Comparison of ENCODE assay signal across 8 cellular contexts in genomic region chr19:54190503-54190941, GRCh38. TPM values are rescaled to one million over a fixed set of nuclear protein-coding genes. Genes with fewer than 3 reads are reported as not detected.
DNase-seq lines count a peak whose midpoint lies in the region; ATAC-seq, FAIRE-seq and TF ChIP-seq lines count a peak whose summit lies in the region.

No MANE protein-coding gene starts in this region.

- no peak for TF ChIP-seq RAD21 in HepG2 (CRISPR knock-in tag; IDR thresholded peaks at IDR 0.05)

- no TSS peak for BruUV-seq in HepG2 (replicated peaks; lab: Mats Ljungman, UMichigan)

- H3K4me1 ChIP-seq in BLaER1 treated with 17β-estradiol and CSF1 and Interleukin-3, amounts not matched to agents 10 nM and 100 nM, result peaks cover 37 to 60% (median 42%) of the 10 kb centered on the region in 10 experiments
- peaks cover 40% of the 10 kb centered on the region for H3K4me1 ChIP-seq in HepG2 (ENCODE audit: insufficient read depth, low read length)

- peak overlapping the region; percentile 99 for H3K27ac Mint-ChIP-seq in activated CD4-positive, alpha-beta memory T cell treated with anti-CD3 and anti-CD28 coated beads for 36 hours

- H3K9ac ChIP-seq in BLaER1 treated with 17β-estradiol and CSF1 and Interleukin-3, amounts not matched to agents 10 nM and 100 nM, result peak overlapping the region; percentile 86 to 95 (median 93)
- H3K9ac ChIP-seq in HepG2 (ENCODE audit: insufficient read depth, low read depth, low read length), result peak overlapping the region; percentile 92

- peak overlapping the region; percentile 83 to 97 (median 95) for H3K27ac ChIP-seq in BLaER1 treated with 17β-estradiol and CSF1 and Interleukin-3, amounts not matched to agents 10 nM and 100 nM
- H3K27ac ChIP-seq in HepG2 (ENCODE audit: extremely low read length, insufficient read depth, low read length), result peak overlapping the region; percentile 96

- in situ Hi-C loops in HepG2 (cut with HindIII; ENCODE audit: extremely low pct_ligation_motif_present, low pct_unique_long_range_greater_than_20kb), result no loop called here

- H3K4me3 ChIP-seq in BLaER1 treated with 17β-estradiol and CSF1 and Interleukin-3, amounts not matched to agents 10 nM and 100 nM, result peak overlapping the region; percentile 76 to 97 (median 82)
- peak overlapping the region; percentile 82 to 91 (median 88); a peak in 5 of 6 replicates for H3K4me3 ChIP-seq in HepG2 (replicated peaks in 1 of 3; ENCODE audit: insufficient read depth in 1 of 3, low read depth in 2 of 3, low read length in 3 of 3)

- peaks cover 12 to 40% (median 17%) of the 10 kb centered on the region in 11 experiments; a peak in 14 of 22 replicates for H4K20me1 ChIP-seq in BLaER1 treated with 17β-estradiol and CSF1 and Interleukin-3, amounts not matched to agents 10 nM and 100 nM
- H4K20me1 ChIP-seq in HepG2 (ENCODE audit: insufficient read depth, low read length), result no peaks in the 10 kb centered on the region

- peaks cover 31% of the 10 kb centered on the region for H3K4me1 Mint-ChIP-seq in activated CD4-positive, alpha-beta memory T cell treated with anti-CD3 and anti-CD28 coated beads for 36 hours (ENCODE audit: low read depth)

- WGBS in HepG2 (ENCODE audit: low lambda C conversion rate), result 1% methylated on average over 18 of the region's 51 CpGs

- H3K4me2 ChIP-seq in BLaER1 treated with 17β-estradiol and CSF1 and Interleukin-3, amounts not matched to agents 10 nM and 100 nM, result peak overlapping the region in 10 of 11 experiments; percentile 35 to 100 (median 93); a peak in 17 of 22 replicates
- peak overlapping the region; percentile 93 for H3K4me2 ChIP-seq in HepG2 (ENCODE audit: low read depth, low read length)

- DNase-seq in HK-2 (ENCODE audit: unreplicated experiment), result peak; percentile 99
- DNase-seq in NCI-H82 (lab: John Stamatoyannopoulos, UW), result peak; percentile 99
- peak; percentile 100 for DNase-seq in activated CD4-positive, alpha-beta memory T cell treated with anti-CD3 and anti-CD28 coated beads for 36 hours
- DNase-seq in dermis blood vessel endothelial cell, result peak; percentile 100
- peak; percentile 98 for DNase-seq in HepG2 (ENCODE audit: low spot score)
- DNase-seq in stimulated activated CD4-positive, alpha-beta T cell treated with anti-CD3 and anti-CD28 coated beads, Interleukin-2, amount 100 ng/mL, for 4 hours (ENCODE audit: low read depth), result peak; percentile 100

- no peaks in the 10 kb centered on the region for H3K27me3 ChIP-seq in BLaER1 treated with 17β-estradiol and CSF1 and Interleukin-3, amounts not matched to agents 10 nM and 100 nM
- no peaks in the 10 kb centered on the region for H3K27me3 ChIP-seq in HepG2 (ENCODE audit: control insufficient read depth in 1 of 2, insufficient read depth in 2 of 2, low read length in 2 of 2)

- FAIRE-seq in HepG2 (lab: Jason Lieb, UNC), result peak; percentile 91

- TF ChIP-seq POLR2A in HepG2 (IDR thresholded peaks at IDR 0.05; ENCODE audit: insufficient read depth in 1 of 2, low read depth in 2 of 2, low read length in 2 of 2), result 0 out of 4 replicates have a peak, but pooled peaks of 1 of the 2 experiments have one; percentile 24

- POLR2A ChIA-PET in activated CD4-positive, alpha-beta memory T cell treated with anti-CD3 and anti-CD28 coated beads for 36 hours (lab: Charles Lee), result interaction anchor here (1.3 to 7.8 kb wide), 5 partner anchors 9 to 54 kb away, joined by 4 to 103 read pairs (median 12); partner anchors contain the start of gene RPS9
- POLR2A ChIA-PET in HepG2 (lab: Yijun Ruan, JAX), result interaction anchor here (0.6 to 4.9 kb wide), 11 partner anchors 12 to 1251 kb away, joined by 3 to 306 read pairs (median 7); partner anchors contain the start of genes CNOT3, LENG1, MYADM and PRPF31

- H3K27me3 Mint-ChIP-seq in activated CD4-positive, alpha-beta memory T cell treated with anti-CD3 and anti-CD28 coated beads for 36 hours, result no peaks in the 10 kb centered on the region

- CTCF ChIA-PET in activated CD4-positive, alpha-beta memory T cell treated with anti-CD3 and anti-CD28 coated beads for 36 hours (lab: Charles Lee), result interaction anchor here (1.0 to 1.8 kb wide), 3 partner anchors 20 to 76 kb away, joined by 3 to 5 read pairs (median 3); no protein-coding TSS in a partner anchor
- CTCF ChIA-PET in HepG2 (lab: Yijun Ruan, JAX; ENCODE audit: low intra/inter-chr PET ratio, low total read pairs), result no interaction called here

- H3K4me3 Mint-ChIP-seq in activated CD4-positive, alpha-beta memory T cell treated with anti-CD3 and anti-CD28 coated beads for 36 hours, result peak overlapping the region; percentile 85

- no peak overlapping the region for H2AFZ ChIP-seq in HepG2 (ENCODE audit: low read length)

- peaks cover 28% of the 10 kb centered on the region for H3K79me2 ChIP-seq in HepG2 (ENCODE audit: insufficient read depth, low read length)

- no peak for TF ChIP-seq EP300 in HepG2 (IDR thresholded peaks at IDR 0.05; ENCODE audit: low read depth in 2 of 2, low read length in 2 of 2)
- no peak for TF ChIP-seq EP300 in HepG2 (CRISPR knock-in tag; IDR thresholded peaks at IDR 0.05; ENCODE audit: borderline replicate concordance)

- intact Hi-C loops in activated CD4-positive, alpha-beta memory T cell treated with anti-CD3 and anti-CD28 coated beads for 36 hours (cut with micrococcal nuclease), result loop anchor here (1.0 to 5.0 kb wide), 7 partner anchors 10 to 1462 kb away; partner anchors contain the start of genes CNOT3, LENG1, PRPF31 and RPS9
- intact Hi-C loops in HepG2 (cut with micrococcal nuclease; ENCODE audit: unreplicated experiment), result loop anchor here (2.0 to 5.0 kb wide), 2 partner anchors 20 to 42 kb away; no protein-coding TSS in a partner anchor

- peak; percentile 35 for TF ChIP-seq CTCF in HepG2 (CRISPR knock-in tag; IDR thresholded peaks at IDR 0.05)

- H3K9me3 Mint-ChIP-seq in activated CD4-positive, alpha-beta memory T cell treated with anti-CD3 and anti-CD28 coated beads for 36 hours, result no peaks in the 10 kb centered on the region

- H3K36me3 Mint-ChIP-seq in activated CD4-positive, alpha-beta memory T cell treated with anti-CD3 and anti-CD28 coated beads for 36 hours, result peaks cover 27% of the 10 kb centered on the region

- peaks cover 48 to 57% (median 52%) of the 10 kb centered on the region in 11 experiments for H3K36me3 ChIP-seq in BLaER1 treated with 17β-estradiol and CSF1 and Interleukin-3, amounts not matched to agents 10 nM and 100 nM
- peaks cover 6 to 27% of the 10 kb centered on the region in 2 experiments; a peak in 4 of 5 replicates for H3K36me3 ChIP-seq in HepG2 (replicated peaks in 1 of 2; ENCODE audit: control insufficient read depth in 1 of 2, insufficient read depth in 2 of 2, low read length in 2 of 2)

- H3K9me3 ChIP-seq in BLaER1 treated with 17β-estradiol and CSF1 and Interleukin-3, amounts not matched to agents 10 nM and 100 nM (replicated peaks in 1 of 11), result no peaks in the 10 kb centered on the region
- no peaks in the 10 kb centered on the region for H3K9me3 ChIP-seq in HepG2 (ENCODE audit: low read length)

- ATAC-seq in GM19463 (IDR thresholded peaks at IDR 0.05; ENCODE audit: unreplicated experiment), result peak; percentile 40
- ATAC-seq in HepG2, result peak; percentile 76

RNA-seq across cellular contexts. Expression of gene TSEN34, which starts 0.6 kb away (rescaled TPM):
- total RNA-seq in activated CD4-positive, alpha-beta memory T cell treated with anti-CD3 and anti-CD28 coated beads for 36 hours, result 10 to 100 TPM; 15.5 to 16.3 TPM
- total RNA-seq in dermis blood vessel endothelial cell, result 71.8 and 78.3 TPM in 2 replicates
- total RNA-seq in HepG2 (2016; rRNA removed; fragmentation: Illumina TruSeq; extraction: Trizol), result 64.8 and 65.4 TPM in 2 replicates
- 15.4 and 16.0 TPM in 2 replicates for total RNA-seq in HepG2 (2016; cell fraction: cytosol; rRNA removed; fragmentation: Illumina TruSeq; extraction: Trizol; ENCODE audit: low read depth)
- 63.3 and 68.4 TPM in 2 replicates for total RNA-seq in HepG2 (2016; cell fraction: insoluble cytoplasmic fraction; rRNA removed; fragmentation: Illumina TruSeq; extraction: Trizol)
- total RNA-seq in HepG2 (2016; cell fraction: membrane; rRNA removed; fragmentation: Illumina TruSeq; extraction: Trizol), result 33.2 and 37.1 TPM in 2 replicates
- 20.1 and 23.9 TPM in 2 replicates for total RNA-seq in HepG2 (2016; cell fraction: nucleus; rRNA removed; fragmentation: Illumina TruSeq; extraction: Trizol)
- polyA plus RNA-seq in HepG2 (2011; rRNA removed), result 55.1 and 62.6 TPM in 2 replicates
- 64.8 and 96.9 TPM in 2 replicates for polyA plus RNA-seq in HepG2 (2011; cell fraction: cytosol; rRNA removed)
- 39.4 and 39.7 TPM in 2 replicates for polyA plus RNA-seq in HepG2 (2011; cell fraction: nucleus; rRNA removed)
- 36.9 and 37.0 TPM in 2 replicates for polyA plus RNA-seq in HepG2 (2012)
- 19.8 and 21.5 TPM in 2 replicates for polyA plus RNA-seq in HepG2 (2016; cell fraction: cytosol; fragmentation: Illumina TruSeq; extraction: Trizol; ENCODE audit: low read depth)
- 66.3 and 66.4 TPM in 2 replicates for polyA plus RNA-seq in HepG2 (2016; cell fraction: insoluble cytoplasmic fraction; fragmentation: Illumina TruSeq; extraction: Trizol; ENCODE audit: low read depth)
- 28.2 and 30.6 TPM in 2 replicates for polyA plus RNA-seq in HepG2 (2016; cell fraction: membrane; fragmentation: Illumina TruSeq; extraction: Trizol; ENCODE audit: low read depth)
- polyA plus RNA-seq in HepG2 (2016; cell fraction: nucleus; fragmentation: Illumina TruSeq; extraction: Trizol; ENCODE audit: insufficient read depth, low read depth), result 31.1 and 43.4 TPM in 2 replicates
- polyA minus RNA-seq in HepG2 (2011; rRNA and poly(A)+ RNA removed; ENCODE audit: low replicate concordance), result 43.3 and 70.9 TPM in 2 replicates
- polyA minus RNA-seq in HepG2 (2011; cell fraction: cytosol; rRNA and poly(A)+ RNA removed), result 29.5 and 30.6 TPM in 2 replicates
- polyA minus RNA-seq in HepG2 (2011; cell fraction: nucleus; rRNA and poly(A)+ RNA removed), result 10.3 and 10.7 TPM in 2 replicates

RNA-seq across cellular contexts. Expression of gene MBOAT7, which starts 1.1 kb away (rescaled TPM):
- total RNA-seq in activated CD4-positive, alpha-beta memory T cell treated with anti-CD3 and anti-CD28 coated beads for 36 hours, result 100 to 1,000 TPM; 107 to 112 TPM
- total RNA-seq in dermis blood vessel endothelial cell (33.5 and 50.1 TPM in 2 replicates), HepG2 (2016; rRNA removed; fragmentation: Illumina TruSeq; extraction: Trizol) (9.0 and 22.2 TPM in 2 replicates)
- total RNA-seq in HepG2 (2016; cell fraction: cytosol; rRNA removed; fragmentation: Illumina TruSeq; extraction: Trizol; ENCODE audit: low read depth), result 6.0 and 7.0 TPM in 2 replicates
- 9.8 and 24.6 TPM in 2 replicates for total RNA-seq in HepG2 (2016; cell fraction: insoluble cytoplasmic fraction; rRNA removed; fragmentation: Illumina TruSeq; extraction: Trizol)
- 10.9 and 16.4 TPM in 2 replicates for total RNA-seq in HepG2 (2016; cell fraction: membrane; rRNA removed; fragmentation: Illumina TruSeq; extraction: Trizol)
- total RNA-seq in HepG2 (2016; cell fraction: nucleus; rRNA removed; fragmentation: Illumina TruSeq; extraction: Trizol), result 22.1 and 22.7 TPM in 2 replicates
- polyA plus RNA-seq in HepG2 (2011; rRNA removed), result 25.5 and 42.2 TPM in 2 replicates
- polyA plus RNA-seq in HepG2 (2011; cell fraction: cytosol; rRNA removed), result 14.0 and 19.6 TPM in 2 replicates
- polyA plus RNA-seq in HepG2 (2011; cell fraction: nucleus; rRNA removed), result 62.9 and 70.0 TPM in 2 replicates
- polyA plus RNA-seq in HepG2 (2012), result 26.2 and 43.9 TPM in 2 replicates
- 5.9 and 6.3 TPM in 2 replicates for polyA plus RNA-seq in HepG2 (2016; cell fraction: cytosol; fragmentation: Illumina TruSeq; extraction: Trizol; ENCODE audit: low read depth)
- polyA plus RNA-seq in HepG2 (2016; cell fraction: insoluble cytoplasmic fraction; fragmentation: Illumina TruSeq; extraction: Trizol; ENCODE audit: low read depth), result 14.0 and 15.8 TPM in 2 replicates
- 15.2 and 15.3 TPM in 2 replicates for polyA plus RNA-seq in HepG2 (2016; cell fraction: membrane; fragmentation: Illumina TruSeq; extraction: Trizol; ENCODE audit: low read depth)
- polyA plus RNA-seq in HepG2 (2016; cell fraction: nucleus; fragmentation: Illumina TruSeq; extraction: Trizol; ENCODE audit: insufficient read depth, low read depth), result 55.8 and 59.3 TPM in 2 replicates
- 43.8 and 78.6 TPM in 2 replicates for polyA minus RNA-seq in HepG2 (2011; rRNA and poly(A)+ RNA removed; ENCODE audit: low replicate concordance)
- polyA minus RNA-seq in HepG2 (2011; cell fraction: cytosol; rRNA and poly(A)+ RNA removed), result 25.2 and 27.9 TPM in 2 replicates
- polyA minus RNA-seq in HepG2 (2011; cell fraction: nucleus; rRNA and poly(A)+ RNA removed), result 11.7 and 13.1 TPM in 2 replicates

RNA-seq across cellular contexts. Expression of gene RPS9, which starts 10.1 kb away (rescaled TPM):
- 1,000 to 10,000 TPM; 1,595 to 1,653 TPM for total RNA-seq in activated CD4-positive, alpha-beta memory T cell treated with anti-CD3 and anti-CD28 coated beads for 36 hours
- total RNA-seq in dermis blood vessel endothelial cell (1,481 and 2,291 TPM in 2 replicates), HepG2 (2016; rRNA removed; fragmentation: Illumina TruSeq; extraction: Trizol) (1,411 and 1,450 TPM in 2 replicates)
- total RNA-seq in HepG2 (2016; cell fraction: cytosol; rRNA removed; fragmentation: Illumina TruSeq; extraction: Trizol; ENCODE audit: low read depth), result 1,847 and 2,095 TPM in 2 replicates
- total RNA-seq in HepG2 (2016; cell fraction: insoluble cytoplasmic fraction; rRNA removed; fragmentation: Illumina TruSeq; extraction: Trizol), result 1,493 and 1,495 TPM in 2 replicates
- total RNA-seq in HepG2 (2016; cell fraction: membrane; rRNA removed; fragmentation: Illumina TruSeq; extraction: Trizol), result 2,859 and 2,975 TPM in 2 replicates
- 574 and 605 TPM in 2 replicates for total RNA-seq in HepG2 (2016; cell fraction: nucleus; rRNA removed; fragmentation: Illumina TruSeq; extraction: Trizol)
- 2,903 and 3,161 TPM in 2 replicates for polyA plus RNA-seq in HepG2 (2011; rRNA removed)
- polyA plus RNA-seq in HepG2 (2011; cell fraction: cytosol; rRNA removed), result 3,446 and 4,669 TPM in 2 replicates
- polyA plus RNA-seq in HepG2 (2011; cell fraction: nucleus; rRNA removed), result 1,154 and 1,198 TPM in 2 replicates
- polyA plus RNA-seq in HepG2 (2012), result 2,294 and 3,529 TPM in 2 replicates
- polyA plus RNA-seq in HepG2 (2016; cell fraction: cytosol; fragmentation: Illumina TruSeq; extraction: Trizol; ENCODE audit: low read depth), result 2,882 and 3,077 TPM in 2 replicates
- 1,450 and 1,632 TPM in 2 replicates for polyA plus RNA-seq in HepG2 (2016; cell fraction: insoluble cytoplasmic fraction; fragmentation: Illumina TruSeq; extraction: Trizol; ENCODE audit: low read depth)
- polyA plus RNA-seq in HepG2 (2016; cell fraction: membrane; fragmentation: Illumina TruSeq; extraction: Trizol; ENCODE audit: low read depth), result 3,325 and 3,445 TPM in 2 replicates
- polyA plus RNA-seq in HepG2 (2016; cell fraction: nucleus; fragmentation: Illumina TruSeq; extraction: Trizol; ENCODE audit: insufficient read depth, low read depth), result 1,079 and 1,215 TPM in 2 replicates
- polyA minus RNA-seq in HepG2 (2011; rRNA and poly(A)+ RNA removed; ENCODE audit: low replicate concordance), result 647 and 719 TPM in 2 replicates
- 352 and 390 TPM in 2 replicates for polyA minus RNA-seq in HepG2 (2011; cell fraction: cytosol; rRNA and poly(A)+ RNA removed)
- 215 and 249 TPM in 2 replicates for polyA minus RNA-seq in HepG2 (2011; cell fraction: nucleus; rRNA and poly(A)+ RNA removed)

RNA-seq across cellular contexts. Expression of gene TMC4, which starts 17.6 kb away (rescaled TPM):
- total RNA-seq in activated CD4-positive, alpha-beta memory T cell treated with anti-CD3 and anti-CD28 coated beads for 36 hours, result under 1 TPM; 0.26 to 0.27 TPM
- total RNA-seq in dermis blood vessel endothelial cell (0.14 and 0.68 TPM in 2 replicates), HepG2 (2016; rRNA removed; fragmentation: Illumina TruSeq; extraction: Trizol) (0.24 TPM in 1 of 2 replicates, not detected in the other)
- not detected in 2 replicates for total RNA-seq in HepG2 (2016; cell fraction: cytosol; rRNA removed; fragmentation: Illumina TruSeq; extraction: Trizol; ENCODE audit: low read depth)
- total RNA-seq in HepG2 (2016; cell fraction: insoluble cytoplasmic fraction; rRNA removed; fragmentation: Illumina TruSeq; extraction: Trizol), result 0.15 TPM in 1 of 2 replicates, not detected in the other
- 0.41 TPM in 1 of 2 replicates, not detected in the other for total RNA-seq in HepG2 (2016; cell fraction: membrane; rRNA removed; fragmentation: Illumina TruSeq; extraction: Trizol)
- total RNA-seq in HepG2 (2016; cell fraction: nucleus; rRNA removed; fragmentation: Illumina TruSeq; extraction: Trizol), result not detected in 2 replicates
- polyA plus RNA-seq in HepG2 (2011; rRNA removed), result 0.13 and 0.35 TPM in 2 replicates
- polyA plus RNA-seq in HepG2 (2011; cell fraction: cytosol; rRNA removed), result 0.08 and 0.15 TPM in 2 replicates
- polyA plus RNA-seq in HepG2 (2011; cell fraction: nucleus; rRNA removed), result 1.8 and 1.9 TPM in 2 replicates
- 0.41 and 0.86 TPM in 2 replicates for polyA plus RNA-seq in HepG2 (2012)
- polyA plus RNA-seq in HepG2 (2016; cell fraction: cytosol; fragmentation: Illumina TruSeq; extraction: Trizol; ENCODE audit: low read depth), result 0.26 TPM in 1 of 2 replicates, not detected in the other
- not detected in 2 replicates for polyA plus RNA-seq in HepG2 (2016; cell fraction: insoluble cytoplasmic fraction; fragmentation: Illumina TruSeq; extraction: Trizol; ENCODE audit: low read depth)
- 0.10 and 0.50 TPM in 2 replicates for polyA plus RNA-seq in HepG2 (2016; cell fraction: membrane; fragmentation: Illumina TruSeq; extraction: Trizol; ENCODE audit: low read depth)
- 0.73 TPM in 1 of 2 replicates, not detected in the other for polyA plus RNA-seq in HepG2 (2016; cell fraction: nucleus; fragmentation: Illumina TruSeq; extraction: Trizol; ENCODE audit: insufficient read depth, low read depth)
- 0.12 and 0.35 TPM in 2 replicates for polyA minus RNA-seq in HepG2 (2011; rRNA and poly(A)+ RNA removed; ENCODE audit: low replicate concordance)
- not detected in 2 replicates for polyA minus RNA-seq in HepG2 (2011; cell fraction: cytosol; rRNA and poly(A)+ RNA removed)
- polyA minus RNA-seq in HepG2 (2011; cell fraction: nucleus; rRNA and poly(A)+ RNA removed), result 0.87 TPM in 1 of 2 replicates, not detected in the other

RNA-seq across cellular contexts. Expression of gene LENG1, which starts 31.0 kb away (rescaled TPM):
- 1 to 10 TPM; 4.7 to 5.3 TPM for total RNA-seq in activated CD4-positive, alpha-beta memory T cell treated with anti-CD3 and anti-CD28 coated beads for 36 hours
- 6.8 and 7.8 TPM in 2 replicates for total RNA-seq in dermis blood vessel endothelial cell
- 3.8 and 4.0 TPM in 2 replicates for total RNA-seq in HepG2 (2016; rRNA removed; fragmentation: Illumina TruSeq; extraction: Trizol)
- total RNA-seq in HepG2 (2016; cell fraction: cytosol; rRNA removed; fragmentation: Illumina TruSeq; extraction: Trizol; ENCODE audit: low read depth), result 1.9 and 2.2 TPM in 2 replicates
- 4.3 and 4.8 TPM in 2 replicates for total RNA-seq in HepG2 (2016; cell fraction: insoluble cytoplasmic fraction; rRNA removed; fragmentation: Illumina TruSeq; extraction: Trizol)
- 1.6 and 1.8 TPM in 2 replicates for total RNA-seq in HepG2 (2016; cell fraction: membrane; rRNA removed; fragmentation: Illumina TruSeq; extraction: Trizol)
- total RNA-seq in HepG2 (2016; cell fraction: nucleus; rRNA removed; fragmentation: Illumina TruSeq; extraction: Trizol), result 2.2 and 2.7 TPM in 2 replicates
- 1.8 and 2.0 TPM in 2 replicates for polyA plus RNA-seq in HepG2 (2011; rRNA removed)
- polyA plus RNA-seq in HepG2 (2011; cell fraction: cytosol; rRNA removed), result 2.1 and 2.4 TPM in 2 replicates
- polyA plus RNA-seq in HepG2 (2011; cell fraction: nucleus; rRNA removed), result 1.8 and 2.0 TPM in 2 replicates
- 2.6 TPM in 2 replicates for polyA plus RNA-seq in HepG2 (2012)
- 1.6 TPM in 2 replicates for polyA plus RNA-seq in HepG2 (2016; cell fraction: cytosol; fragmentation: Illumina TruSeq; extraction: Trizol; ENCODE audit: low read depth)
- polyA plus RNA-seq in HepG2 (2016; cell fraction: insoluble cytoplasmic fraction; fragmentation: Illumina TruSeq; extraction: Trizol; ENCODE audit: low read depth), result 4.4 and 4.9 TPM in 2 replicates
- 1.0 TPM in 2 replicates for polyA plus RNA-seq in HepG2 (2016; cell fraction: membrane; fragmentation: Illumina TruSeq; extraction: Trizol; ENCODE audit: low read depth)
- 2.7 and 3.1 TPM in 2 replicates for polyA plus RNA-seq in HepG2 (2016; cell fraction: nucleus; fragmentation: Illumina TruSeq; extraction: Trizol; ENCODE audit: insufficient read depth, low read depth)
- polyA minus RNA-seq in HepG2 (2011; rRNA and poly(A)+ RNA removed; ENCODE audit: low replicate concordance), result 0.40 and 0.48 TPM in 2 replicates
- polyA minus RNA-seq in HepG2 (2011; cell fraction: cytosol; rRNA and poly(A)+ RNA removed), result 0.79 and 1.1 TPM in 2 replicates
- 1.7 and 1.9 TPM in 2 replicates for polyA minus RNA-seq in HepG2 (2011; cell fraction: nucleus; rRNA and poly(A)+ RNA removed)

Comparison
In these comparisons a context has a peak if more than half of its experiments do, and no peak if none do; other contexts are left out.
1. Peak in every context shown above with its lines: DNase-seq, ATAC-seq, H3K4me3 ChIP-seq and H3K27ac ChIP-seq.